Comparison of ENCODE assay signal across 8 cellular contexts in genomic region chr7:12685550-12685949, GRCh38. TPM values are rescaled to one million over a fixed set of nuclear protein-coding genes. Genes with fewer than 3 reads are reported as not detected.
A peak's percentile ranks its signal among the peaks of the same experiment; 100 is the strongest.
DNase-seq lines count a peak whose midpoint lies in the region; ATAC-seq, FAIRE-seq and TF ChIP-seq lines count a peak whose summit lies in the region.

No MANE protein-coding gene starts in this region.

- no peak for TF ChIP-seq EP300 in suprapubic skin (IDR thresholded peaks at IDR 0.05)

- no peaks in the 10 kb centered on the region for H3K27me3 Mint-ChIP-seq in T-helper 17 cell

- no peaks in the 10 kb centered on the region for H3K27me3 ChIP-seq in bronchial epithelial cell (ENCODE audit: control insufficient read depth, insufficient read depth, low read length)
- H3K27me3 ChIP-seq in liver (ENCODE audit: control insufficient read depth in 4 of 4, insufficient read depth in 4 of 4, low read length in 3 of 4): no peaks in the 10 kb centered on the region
- no peaks in the 10 kb centered on the region for H3K27me3 ChIP-seq in suprapubic skin

- H3K9me3 ChIP-seq in T-helper 17 cell (ENCODE audit: control insufficient read depth, low read length, poor library complexity, severe bottlenecking) (no peaks in the 10 kb centered on the region), liver (ENCODE audit: control insufficient read depth in 4 of 4, low read length in 3 of 4) (no peaks in the 10 kb centered on the region), suprapubic skin (no peaks in the 10 kb centered on the region)

- peak overlapping the region; percentile 97 for H3K27ac Mint-ChIP-seq in T-helper 17 cell

- H3K4me3 Mint-ChIP-seq in T-helper 17 cell: peak overlapping the region; percentile 70

- POLR2A ChIA-PET in AG04449 (lab: Yijun Ruan, JAX): no interaction called here

- no peaks in the 10 kb centered on the region for H3K36me3 Mint-ChIP-seq in T-helper 17 cell (ENCODE audit: low read depth)

- H3K36me3 ChIP-seq in bronchial epithelial cell (ENCODE audit: control insufficient read depth, insufficient read depth, low read length) (no peaks in the 10 kb centered on the region), liver (ENCODE audit: control insufficient read depth in 4 of 4, insufficient read depth in 3 of 4, low read depth in 1 of 4, low read length in 3 of 4) (no peaks in the 10 kb centered on the region), suprapubic skin (no peaks in the 10 kb centered on the region)

- CTCF ChIA-PET in AG04449 (lab: Yijun Ruan, JAX): interaction anchor here (0.7 to 5.2 kb wide), 11 partner anchors 11 to 576 kb away, joined by 3 to 48 read pairs (median 5); no protein-coding TSS in a partner anchor

- FAIRE-seq in bronchial epithelial cell (lab: Jason Lieb, UNC): no peak

- 68% methylated on average over 13 of the region's 13 CpGs for WGBS in liver
- WGBS in suprapubic skin: 88% methylated on average over 13 of the region's 13 CpGs

- TF ChIP-seq RAD21 in liver (IDR thresholded peaks at IDR 0.05): peak; percentile 63 to 76

- H3K27ac ChIP-seq in liver (ENCODE audit: low read depth in 1 of 2, low read length in 2 of 2) (no peak overlapping the region), suprapubic skin (peak overlapping the region; percentile 98)

- H3K4me1 Mint-ChIP-seq in T-helper 17 cell: peaks cover 24% of the 10 kb centered on the region

- H3K4me3 ChIP-seq in AG04449 (ENCODE audit: low read depth, low read length): no peak overlapping the region
- H3K4me3 ChIP-seq in bronchial epithelial cell (ENCODE audit: low read depth, low read length): no peak overlapping the region
- no peak overlapping the region for H3K4me3 ChIP-seq in liver (ENCODE audit: low read depth in 1 of 3, low read length in 3 of 3)
- peak overlapping the region; percentile 83 for H3K4me3 ChIP-seq in suprapubic skin

- DNase-seq in AG04449 (ENCODE audit: low read depth, low spot score) (no peak), T-helper 17 cell (peak in 2 of 3 donors; percentile 10 to 14), bronchial epithelial cell (ENCODE audit: low read depth) (no peak), suprapubic skin (ENCODE audit: low spot score in 2 of 2) (no peak), KG1 (lab: John Stamatoyannopoulos, UW) (no peak), NCI-H774 (lab: John Stamatoyannopoulos, UW) (no peak)

- H3K9ac ChIP-seq in liver (ENCODE audit: low read depth in 1 of 2, low read length in 2 of 2): no peak overlapping the region

- TF ChIP-seq POLR2A in suprapubic skin (IDR thresholded peaks at IDR 0.05): no peak

- no peak for ATAC-seq in T-helper 17 cell

- H3K4me1 ChIP-seq in liver (ENCODE audit: control insufficient read depth in 4 of 4, insufficient read depth in 4 of 4, low read length in 3 of 4) (peaks cover 0 to 17% (median 1%) of the 10 kb centered on the region in 4 donors), suprapubic skin (peaks cover 18% of the 10 kb centered on the region)

- TF ChIP-seq CTCF in AG04449 (IDR thresholded peaks at IDR 0.05; ENCODE audit: insufficient read depth, low read length, missing control alignments) (peak; percentile 56), GM12874 (IDR thresholded peaks at IDR 0.05; ENCODE audit: insufficient read depth, low read depth, low read length) (0 out of 2 replicates have a peak, but pooled peaks have one; percentile 24), bronchial epithelial cell (IDR thresholded peaks at IDR 0.05; ENCODE audit: insufficient read depth, low read length, severe bottlenecking) (peak; percentile 45), liver (IDR thresholded peaks at IDR 0.05; ENCODE audit: low read depth, low read length, missing input control) (peak; percentile 25), suprapubic skin (IDR thresholded peaks at IDR 0.05) (peak in 1 of 2 donors; percentile 44)

TF ChIP-seq in liver, 16 proteins besides CTCF, POLR2A, EP300 and RAD21:
- TF ChIP-seq, protein P1, sequence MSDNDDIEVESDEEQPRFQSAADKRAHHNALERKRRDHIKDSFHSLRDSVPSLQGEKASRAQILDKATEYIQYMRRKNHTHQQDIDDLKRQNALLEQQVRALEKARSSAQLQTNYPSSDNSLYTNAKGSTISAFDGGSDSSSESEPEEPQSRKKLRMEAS (IDR thresholded peaks at IDR 0.05): no peak
- no peak for TF ChIP-seq EGR1 (IDR thresholded peaks at IDR 0.05; ENCODE audit: low read depth in 2 of 2)
- no peak for TF ChIP-seq HNF4A (conservative IDR thresholded peaks at IDR 0.05)
- TF ChIP-seq FOXA2 (IDR thresholded peaks at IDR 0.05): no peak
- no peak for TF ChIP-seq ZBTB33 (IDR thresholded peaks at IDR 0.05)
- TF ChIP-seq GABPA (IDR thresholded peaks at IDR 0.05 in 1 of 2, conservative IDR thresholded peaks at IDR 0.05 in 1 of 2): no peak
- no peak for TF ChIP-seq YY1 (IDR thresholded peaks at IDR 0.05)
- no peak for TF ChIP-seq FOXA1 (IDR thresholded peaks at IDR 0.05)
- no peak for TF ChIP-seq REST (IDR thresholded peaks at IDR 0.05)
- no peak for TF ChIP-seq JUND (IDR thresholded peaks at IDR 0.05)
- TF ChIP-seq SP1 (IDR thresholded peaks at IDR 0.05): no peak
- no peak for TF ChIP-seq RXRA (IDR thresholded peaks at IDR 0.05)
- no peak for TF ChIP-seq NR2F2 (IDR thresholded peaks at IDR 0.05)
- TF ChIP-seq ATF3 (IDR thresholded peaks at IDR 0.05): no peak

RNA-seq across cellular contexts. Expression of gene ARL4A, which starts 1.9 kb away (rescaled TPM):
- total RNA-seq in T-helper 17 cell: 100 to 1,000 TPM in 1 of 2 donors, 10 to 100 TPM in 1; 92.1 to 122 TPM
- total RNA-seq in bronchial epithelial cell: 54.8 and 58.0 TPM in 2 replicates
- 10 to 100 TPM; 12.2 to 77.3 TPM for total RNA-seq in liver
- polyA plus RNA-seq in liver: 10 to 100 TPM in 1 of 2 donors, 1 to 10 TPM in 1; 7.5 to 19.8 TPM
- 100 to 1,000 TPM in 3 of 4 donors, 10 to 100 TPM in 1; 98.1 to 116 (median 112) TPM for total RNA-seq in suprapubic skin

Comparison
In these comparisons a context has a peak if more than half of its experiments do, and no peak if none do; other contexts are left out.
1. DNase-seq: peak in T-helper 17 cell (2 of 3); none in AG04449 (single experiment), bronchial epithelial cell (single experiment), suprapubic skin (0 of 2), KG1 (single experiment) and NCI-H774 (single experiment).